ENCODE assay signal across 25 cellular contexts in the genomic region with DNA sequence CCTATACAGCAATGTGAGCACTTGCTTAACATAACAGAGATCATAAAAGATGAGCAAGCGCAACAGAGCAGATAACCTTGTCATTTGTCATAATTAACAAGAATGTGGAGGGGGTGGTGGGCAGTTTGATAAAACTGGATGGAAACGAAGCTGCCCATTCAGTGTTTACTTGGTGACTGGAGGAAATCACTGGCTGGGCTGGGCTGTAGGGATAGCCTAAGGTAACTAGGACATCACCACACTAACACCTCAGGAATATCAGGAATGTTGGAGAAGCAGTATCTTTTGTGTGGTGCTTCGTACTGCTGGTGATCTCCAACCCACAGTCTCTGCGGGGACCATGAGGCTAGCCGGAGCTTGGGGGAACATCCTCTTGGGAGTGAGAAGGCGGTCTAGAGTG.
"Had no signal": no experiment of that assay in that cellular context is flagged by ENCODE, and none has a peak within 500 bp of the region (broad histone marks: within the 10 kb centered on the region; RNA-seq: fewer than 3 reads in every experiment).

No MANE protein-coding gene starts in this region.

- H3K4me1 ChIP-seq: breast epithelium, pancreas, psoas muscle, tibial artery had no signal

- H3K27me3 Mint-ChIP-seq: activated CD4-positive, alpha-beta memory T cell treated with anti-CD3 and anti-CD28 coated beads, Interleukin-2, amount 10 ng/mL, durations not matched to agents 7 days and 5 days; activated T-helper 17 cell treated with anti-CD3 and anti-CD28 coated beads, Interleukin-2, amount 50 U/mL, for 72 hours had no signal

- H3K9me3 Mint-ChIP-seq: activated CD4-positive, alpha-beta memory T cell treated with anti-CD3 and anti-CD28 coated beads, Interleukin-2, amount 10 ng/mL, durations not matched to agents 7 days and 5 days; activated T-cell treated with anti-CD3 and anti-CD28 coated beads, Interleukin-2, amount 50 U/mL, for 4 hours; activated T-helper 17 cell treated with anti-CD3 and anti-CD28 coated beads, Interleukin-2, amount 50 U/mL, for 72 hours; endodermal cell; nephron progenitor cell had no signal

- H3K4me3 Mint-ChIP-seq: activated CD4-positive, alpha-beta memory T cell treated with anti-CD3 and anti-CD28 coated beads, Interleukin-2, amount 10 ng/mL, durations not matched to agents 7 days and 5 days; activated T-cell treated with anti-CD3 and anti-CD28 coated beads, Interleukin-2, amount 50 U/mL, for 4 hours; activated T-helper 17 cell treated with anti-CD3 and anti-CD28 coated beads, Interleukin-2, amount 50 U/mL, for 72 hours; endodermal cell; nephron progenitor cell had no signal

- ATAC-seq: activated CD4-positive, CD25-positive, alpha-beta regulatory T cell treated with anti-CD3 and anti-CD28 coated beads, Interleukin-2, amount 50 U/mL, for 24 hours; activated T-cell treated with anti-CD3 and anti-CD28 coated beads, Interleukin-2, amount 50 U/mL, for 4 hours; activated T-helper 17 cell treated with anti-CD3 and anti-CD28 coated beads, Interleukin-2, amount 50 U/mL, for 72 hours; heart right ventricle; left lung; mucosa of descending colon; pancreas; psoas muscle had no signal

- DNase-seq: activated CD4-positive, alpha-beta memory T cell treated with anti-CD3 and anti-CD28 coated beads, Interleukin-2, amount 10 ng/mL, durations not matched to agents 7 days and 5 days; activated CD4-positive, alpha-beta T cell treated with anti-CD3 and anti-CD28 coated beads for 48 hours; activated gamma-delta T cell treated with Interleukin-2 at 50 U/mL for 16 hours; activated naive CD4-positive, alpha-beta T cell treated with anti-CD3 and anti-CD28 coated beads, Interleukin-2, amount 50 U/mL, for 16 hours; activated T-cell treated with anti-CD3 and anti-CD28 coated beads, Interleukin-2, amount 50 U/mL, for 4 hours; amygdala; central memory CD4-positive, alpha-beta T cell; endodermal cell; esophagus squamous epithelium; foreskin melanocyte; heart right ventricle; left lung; mucosa of descending colon; nephron progenitor cell; pancreas; psoas muscle; spleen; stimulated activated naive CD4-positive, alpha-beta T cell; tibial artery had no signal

- H3K9me3 ChIP-seq: breast epithelium, esophagus squamous epithelium, heart right ventricle, left lung, mucosa of descending colon, pancreas, psoas muscle, spleen, suprapubic skin, tibial artery had no signal

- H3K27ac Mint-ChIP-seq: activated CD4-positive, alpha-beta memory T cell treated with anti-CD3 and anti-CD28 coated beads, Interleukin-2, amount 10 ng/mL, durations not matched to agents 7 days and 5 days; activated T-helper 17 cell treated with anti-CD3 and anti-CD28 coated beads, Interleukin-2, amount 50 U/mL, for 72 hours; endodermal cell; nephron progenitor cell had no signal

- H3K4me3 ChIP-seq: breast epithelium, esophagus squamous epithelium, heart right ventricle, left lung, lung, mucosa of descending colon, pancreas, psoas muscle, spleen, suprapubic skin, tibial artery had no signal

- H3K36me3 ChIP-seq: breast epithelium, esophagus squamous epithelium, heart right ventricle, left lung, pancreas, spleen, suprapubic skin, tibial artery had no signal

- H3K27me3 ChIP-seq: breast epithelium, esophagus squamous epithelium, heart right ventricle, left lung, pancreas, spleen, suprapubic skin had no signal

- H3K27ac ChIP-seq: breast epithelium, epithelial cell of prostate, heart right ventricle, left lung, pancreas, psoas muscle, spleen, suprapubic skin, tibial artery had no signal
